Comparison of ENCODE assay signal across 8 cellular contexts in the genomic region with DNA sequence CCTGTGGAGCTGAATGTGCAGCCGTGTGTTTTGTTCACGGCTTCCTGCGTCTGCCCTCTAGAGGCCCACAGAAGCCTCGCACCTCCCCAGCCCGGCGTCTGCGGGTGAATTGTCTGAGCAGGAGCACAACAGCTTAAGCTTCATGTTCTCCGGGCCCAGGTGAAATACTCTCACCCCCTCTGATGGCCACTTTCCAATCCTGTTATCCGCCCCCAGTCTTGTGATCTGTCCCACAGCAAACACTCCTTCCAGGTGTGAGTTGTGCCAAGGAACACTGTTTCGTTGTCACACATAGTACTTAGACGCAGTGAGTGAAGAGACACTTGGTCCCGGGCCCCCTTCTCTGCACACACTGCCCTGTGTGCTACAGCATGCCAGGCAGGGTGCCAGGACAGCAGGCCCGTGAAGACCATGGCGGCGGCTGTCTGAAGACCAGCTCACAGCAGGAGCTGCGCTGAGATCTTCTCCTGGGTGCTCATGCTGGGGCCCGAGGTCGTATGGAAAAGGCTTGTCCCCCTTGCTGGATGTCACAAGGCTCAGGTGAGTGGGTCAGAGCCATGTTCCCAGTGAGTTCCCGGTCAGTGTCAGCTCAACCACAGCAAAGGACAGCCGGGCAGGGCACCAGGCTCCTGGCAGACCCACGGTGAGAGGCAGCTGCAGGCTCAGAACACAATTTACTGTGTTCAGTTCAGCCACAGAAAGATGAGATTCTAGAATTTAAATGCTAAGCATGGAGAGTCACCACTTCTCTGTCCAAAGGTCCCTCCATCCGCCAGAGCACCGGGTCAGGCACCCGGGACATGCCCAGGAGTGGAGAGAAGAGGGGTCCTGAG. TPM values are rescaled to one million over a fixed set of nuclear protein-coding genes. Genes with fewer than 3 reads are reported as not detected.
DNase-seq lines count a peak whose midpoint lies in the region; ATAC-seq and TF ChIP-seq lines count a peak whose summit lies in the region.

No MANE protein-coding gene starts in this region.

- no peaks in the 10 kb centered on the region for H3K27me3 ChIP-seq in ascending aorta
- no peaks in the 10 kb centered on the region for H3K27me3 ChIP-seq in smooth muscle cell (ENCODE audit: low read depth)

- DNase-seq in 8988T (peak; percentile 71), LoVo (ENCODE audit: low spot score) (peak; percentile 50), SHP77 treated with DMSO at 0.1 percent for 48 hours (lab: John Stamatoyannopoulos, UW) (peak; percentile 89), ascending aorta (ENCODE audit: low spot score in 2 of 2) (peak in 1 of 2 donors; percentile 87), hypothalamus (lab: John Stamatoyannopoulos, UW) (peak in 38 of 51 donors; percentile 6 to 74 (median 43)), smooth muscle cell (lab: John Stamatoyannopoulos, UW; ENCODE audit: unreplicated experiment) (peak; percentile 32)

- no peak overlapping the region for H3K4me2 ChIP-seq in smooth muscle cell

- no peaks in the 10 kb centered on the region for H3K36me3 ChIP-seq in ascending aorta
- no peaks in the 10 kb centered on the region for H3K36me3 ChIP-seq in smooth muscle cell (ENCODE audit: low read depth)

- H3K9ac ChIP-seq in smooth muscle cell (ENCODE audit: low read depth): no peak overlapping the region

- no peak overlapping the region for H2AFZ ChIP-seq in smooth muscle cell (ENCODE audit: low read depth)

- no peak overlapping the region for H3K4me3 ChIP-seq in ascending aorta
- H3K4me3 ChIP-seq in smooth muscle cell: no peak overlapping the region

- H3K27ac ChIP-seq in ascending aorta: no peak overlapping the region
- no peak overlapping the region for H3K27ac ChIP-seq in smooth muscle cell (ENCODE audit: low read depth)

- no peaks in the 10 kb centered on the region for H3F3A ChIP-seq in smooth muscle cell (ENCODE audit: low read depth)

- H3K4me1 ChIP-seq in ascending aorta: peaks cover 0 to 10% of the 10 kb centered on the region in 2 donors
- no peaks in the 10 kb centered on the region for H3K4me1 ChIP-seq in smooth muscle cell (ENCODE audit: low read depth)

- TF ChIP-seq CTCF in ascending aorta (IDR thresholded peaks at IDR 0.05): peak; percentile 70 to 88 (median 86)
- TF ChIP-seq CTCF in smooth muscle cell (IDR thresholded peaks at IDR 0.05; ENCODE audit: borderline replicate concordance, insufficient read depth, poor library complexity, severe bottlenecking): peak; percentile 73

- no peaks in the 10 kb centered on the region for H3K79me2 ChIP-seq in smooth muscle cell (ENCODE audit: low read depth)

- H4K20me1 ChIP-seq in smooth muscle cell (ENCODE audit: low read depth): no peaks in the 10 kb centered on the region

- no peaks in the 10 kb centered on the region for H3K9me3 ChIP-seq in ascending aorta
- no peaks in the 10 kb centered on the region for H3K9me3 ChIP-seq in smooth muscle cell (replicated peaks; ENCODE audit: low read depth)

- peak; percentile 80 for ATAC-seq in GM18498 (IDR thresholded peaks at IDR 0.05; ENCODE audit: unreplicated experiment)
- ATAC-seq in GM21825 (IDR thresholded peaks at IDR 0.05; ENCODE audit: unreplicated experiment): no peak

- intact Hi-C loops in ascending aorta (cut with DNase I): loop anchor here (1.0 kb wide), 1 partner anchor 160 kb away; no protein-coding TSS in a partner anchor

- WGBS in smooth muscle cell (ENCODE audit: low lambda C conversion rate): 60% methylated on average over 24 of the region's 24 CpGs

RNA-seq across cellular contexts. Expression of a gene that starts 6.8 kb away (rescaled TPM):
- total RNA-seq in ascending aorta (188 TPM), smooth muscle cell (328 and 334 TPM in 2 replicates)
- 253 and 333 TPM in 2 replicates for polyA plus RNA-seq in smooth muscle cell
